21 cellular contexts compared by ENCODE assay signal in the genomic region with DNA sequence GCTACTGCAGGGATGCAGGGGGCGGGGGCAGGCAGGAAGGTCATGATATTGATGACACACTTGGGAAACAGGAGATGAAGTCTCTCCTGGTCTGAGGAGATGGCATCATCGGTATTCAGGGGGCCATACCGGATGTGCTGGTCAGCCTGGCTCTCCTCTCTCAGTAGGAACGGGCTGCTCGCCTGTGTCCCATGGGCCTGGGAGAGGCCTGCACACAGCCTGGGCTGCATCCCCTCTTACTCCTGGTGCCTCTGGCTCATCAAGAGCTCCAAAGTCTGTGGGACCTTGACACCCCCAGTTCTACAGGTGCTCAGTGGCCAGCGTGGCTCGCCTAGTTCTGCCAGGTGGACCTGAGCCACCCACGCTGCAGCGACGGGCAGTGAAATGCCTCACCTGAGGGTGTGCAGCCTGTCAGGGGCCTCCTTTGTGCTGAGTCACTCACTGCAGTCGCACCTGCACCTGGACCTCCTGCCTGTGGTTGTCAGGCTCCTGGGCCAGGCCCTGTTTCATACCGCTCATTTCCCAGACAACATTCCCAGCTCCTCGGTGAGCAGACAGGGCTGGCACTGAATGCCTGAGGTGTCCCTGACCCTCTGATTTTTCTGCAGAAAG. TPM values are rescaled to one million over a fixed set of nuclear protein-coding genes. Genes with fewer than 3 reads are reported as not detected.
A peak's percentile ranks its signal among the peaks of the same experiment; 100 is the strongest.
DNase-seq lines count a peak whose midpoint lies in the region; ATAC-seq and TF ChIP-seq lines count a peak whose summit lies in the region.
"Had no signal": no experiment of that assay in that cellular context is flagged by ENCODE, and none has a peak within 500 bp of the region (broad histone marks: within the 10 kb centered on the region; RNA-seq: fewer than 3 reads in every experiment).

No MANE protein-coding gene starts in this region.

- peaks cover 82 to 100% (median 98%) of the 10 kb centered on the region in 4 donors for H3K36me3 ChIP-seq in stomach

- no peak overlapping the region for H3K27ac ChIP-seq in coronary artery
- H3K27ac ChIP-seq in stomach, result no peak overlapping the region
- H3K27ac ChIP-seq: BLaER1, KMS-11 had no signal

- no peak for TF ChIP-seq POLR2A in stomach (IDR thresholded peaks at IDR 0.05)
- no peak for TF ChIP-seq POLR2A in GM18505 (IDR thresholded peaks at IDR 0.05; ENCODE audit: borderline replicate concordance, extremely low read depth, insufficient read depth, insufficient read length)

- H3K27me3 Mint-ChIP-seq in mesothelial cell of epicardium (ENCODE audit: low read depth), result no peaks in the 10 kb centered on the region

- WGBS in stomach, 5 donors, result 83 to 95% (median 90%) methylated on average over 7 to 13 of the region's 13 CpGs

- ATAC-seq in HG02840 (IDR thresholded peaks at IDR 0.05; ENCODE audit: low FRiP score, unreplicated experiment) (no peak), GM18505 (IDR thresholded peaks at IDR 0.05; ENCODE audit: unreplicated experiment) (no peak)
- ATAC-seq: CD8-positive, alpha-beta T cell; GM12878 had no signal

- no peaks in the 10 kb centered on the region for H3K9me3 ChIP-seq in stomach
- H3K9me3 ChIP-seq: BLaER1 had no signal

- TF ChIP-seq CTCF in coronary artery (IDR thresholded peaks at IDR 0.05) (no peak), stomach (IDR thresholded peaks at IDR 0.05) (no peak), mesothelial cell of epicardium (IDR thresholded peaks at IDR 0.05; ENCODE audit: unreplicated experiment) (no peak)

- peaks cover 8% of the 10 kb centered on the region for H3K4me1 Mint-ChIP-seq in mesothelial cell of epicardium

- no peak for TF ChIP-seq EP300 in stomach (IDR thresholded peaks at IDR 0.05)

- H3K4me3 Mint-ChIP-seq in mesothelial cell of epicardium, result no peak overlapping the region
- H3K4me3 Mint-ChIP-seq: CD8-positive, alpha-beta T cell had no signal

- H3K27me3 ChIP-seq in stomach, result no peaks in the 10 kb centered on the region
- H3K27me3 ChIP-seq: BLaER1 had no signal

- H3K4me3 ChIP-seq in coronary artery (no peak overlapping the region), stomach (no peak overlapping the region)
- H3K4me3 ChIP-seq: BLaER1, GM12878 had no signal

- H3K4me1 ChIP-seq in stomach, result peaks cover 7 to 17% (median 13%) of the 10 kb centered on the region in 4 donors
- H3K4me1 ChIP-seq: BLaER1 had no signal

- no peak overlapping the region for H3K27ac Mint-ChIP-seq in mesothelial cell of epicardium
- H3K27ac Mint-ChIP-seq: CD8-positive, alpha-beta T cell had no signal

- H3K9me3 Mint-ChIP-seq in mesothelial cell of epicardium, result peaks cover under 1% of the 10 kb centered on the region
- H3K9me3 Mint-ChIP-seq: CD8-positive, alpha-beta T cell had no signal

- H3K36me3 Mint-ChIP-seq in mesothelial cell of epicardium, result peaks cover 54% of the 10 kb centered on the region

- intact Hi-C loops in stomach (cut with DNase I; ENCODE audit: low total_unique reads), result no loop called here

- DNase-seq in activated CD8-positive, alpha-beta memory T cell treated with anti-CD3 and anti-CD28 coated beads, Interleukin-2, amount 50 U/mL, for 48 hours, result peak; percentile 40
- no peak for DNase-seq in activated CD8-positive, alpha-beta memory T cell treated with anti-CD3 and anti-CD28 coated beads, Interleukin-2, amount 50 U/mL, for 4 hours
- DNase-seq in coronary artery (ENCODE audit: low spot score) (peak; percentile 68), mesenteric fat pad (ENCODE audit: low spot score) (peak; percentile 78), stomach (peak; percentile 24), mesothelial cell of epicardium (ENCODE audit: low spot score in 2 of 2, unreplicated experiment in 2 of 2) (no peak)
- DNase-seq: GDM1, NCI-H1048, NCI-H146, NCI-H2081, NCI-H510A treated with DMSO at 0.1 percent for 48 hours, NCI-H82 had no signal

RNA-seq across cellular contexts. Expression of gene CNDP1, which starts 18.6 kb away (rescaled TPM):
- not detected for total RNA-seq in mesenteric fat pad
- total RNA-seq in stomach, result under 1 TPM in 1 of 5 donors, not detected in 4; 0.72 TPM
- under 1 TPM in 2 of 3 donors, not detected in 1; 0.13 to 0.50 TPM for polyA plus RNA-seq in stomach
- 0.40 to 0.75 TPM (median 0.41 TPM) in 3 replicates for total RNA-seq in mesothelial cell of epicardium
- total RNA-seq: A172, GM12878, H1, M059J had no signal

RNA-seq across cellular contexts. Expression of gene CNDP2, which starts 19.6 kb away (rescaled TPM):
- total RNA-seq in mesenteric fat pad (164 TPM), stomach (100 to 1,000 TPM in 4 of 5 donors, 10 to 100 TPM in 1; 12.8 to 204 (median 115) TPM), mesothelial cell of epicardium (195 to 198 TPM (median 197 TPM) in 3 replicates)
- 100 to 1,000 TPM in 2 of 3 donors, 10 to 100 TPM in 1; 87.5 to 132 (median 110) TPM for polyA plus RNA-seq in stomach

RNA-seq across cellular contexts. Expression of gene DIPK1C, which starts 58.6 kb away (rescaled TPM):
- total RNA-seq in mesenteric fat pad (not detected), stomach (1 to 10 TPM in 2 of 5 donors, not detected in 3; 1.8 to 2.3 TPM), mesothelial cell of epicardium (not detected in 3 replicates)
- 1 to 10 TPM in 2 of 3 donors, under 1 TPM in 1; 0.55 to 2.3 (median 1.8) TPM for polyA plus RNA-seq in stomach
- total RNA-seq: A172; CD8-positive, alpha-beta T cell; GM12878; H1; M059J had no signal
- polyA plus RNA-seq: GM12878 had no signal

Comparison
In these comparisons a context has a peak if more than half of its experiments do, and no peak if none do; other contexts are left out.
1. DNase-seq: peak in activated CD8-positive, alpha-beta memory T cell treated with anti-CD3 and anti-CD28 coated beads, Interleukin-2, amount 50 U/mL, for 48 hours (single experiment), coronary artery (single experiment), mesenteric fat pad (single experiment) and stomach (single experiment); none in activated CD8-positive, alpha-beta memory T cell treated with anti-CD3 and anti-CD28 coated beads, Interleukin-2, amount 50 U/mL, for 4 hours (single experiment) and mesothelial cell of epicardium (0 of 2).